15 cellular contexts compared by ENCODE assay signal in the genomic region with DNA sequence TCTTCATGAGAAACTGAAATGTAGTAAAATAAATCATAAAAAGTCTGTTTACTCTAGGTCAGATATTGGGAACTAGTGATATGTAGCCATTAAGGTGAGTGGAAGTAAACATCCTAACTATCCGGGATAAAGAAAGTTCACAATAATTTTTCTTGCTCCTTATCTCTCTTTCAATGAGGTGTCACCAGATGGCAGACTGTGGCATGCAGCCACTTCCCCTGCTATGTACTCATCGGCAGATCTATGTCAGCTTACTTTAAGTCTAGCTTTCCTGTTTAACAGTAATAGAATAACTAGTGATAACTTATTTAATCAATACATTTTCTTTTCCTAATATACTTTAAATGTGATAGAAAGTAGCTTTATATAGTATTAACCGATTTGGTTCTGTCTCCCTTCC.
A peak's percentile ranks its signal among the peaks of the same experiment; 100 is the strongest.
DNase-seq lines count a peak whose midpoint lies in the region; ATAC-seq and TF ChIP-seq lines count a peak whose summit lies in the region.
"Had no signal": no experiment of that assay in that cellular context is flagged by ENCODE, and none has a peak within 500 bp of the region (broad histone marks: within the 10 kb centered on the region; RNA-seq: fewer than 3 reads in every experiment).

No MANE protein-coding gene starts in this region.

- TF ChIP-seq CTCF in mucosa of descending colon (IDR thresholded peaks at IDR 0.05) (no peak), lower lobe of right lung (IDR thresholded peaks at IDR 0.05) (no peak)

- H3K36me3 ChIP-seq in mucosa of descending colon (ENCODE audit: low read depth) (no peaks in the 10 kb centered on the region), lower lobe of right lung (no peaks in the 10 kb centered on the region)
- H3K36me3 ChIP-seq: BLaER1, breast epithelium, esophagus squamous epithelium had no signal

- H3K4me3 ChIP-seq in mucosa of descending colon (no peak overlapping the region), lower lobe of right lung (no peak overlapping the region)
- H3K4me3 ChIP-seq: BLaER1, breast epithelium, esophagus squamous epithelium had no signal

- H3K27ac ChIP-seq in lower lobe of right lung = no peak overlapping the region
- H3K27ac ChIP-seq: BLaER1, breast epithelium, esophagus squamous epithelium had no signal

- intact Hi-C loops in mucosa of descending colon (cut with DNase I, micrococcal nuclease) (no loop called here), lower lobe of right lung (cut with DNase I) (no loop called here)

- peak; percentile 74 for DNase-seq in DMS 273 (lab: John Stamatoyannopoulos, UW; ENCODE audit: unreplicated experiment)
- DNase-seq in MV-4-11 (lab: John Stamatoyannopoulos, UW) = peak; percentile 8
- peak; percentile 42 for DNase-seq in cerebellum (ENCODE audit: low spot score)
- peak in 2 of 3 donors; percentile 33 to 46 for DNase-seq in mucosa of descending colon
- no peak for DNase-seq in lower lobe of right lung
- no peak for DNase-seq in SW480 (ENCODE audit: low spot score)
- DNase-seq in stimulated activated CD4-positive, alpha-beta T cell treated with anti-CD3 and anti-CD28 coated beads, Interleukin-12 subunit alpha, Interleukin-12 subunit beta, amount 100 ng/mL, for 4 hours = no peak
- DNase-seq: activated CD4-positive, alpha-beta T cell treated with anti-CD3 and anti-CD28 coated beads, Interleukin-2, amount 10 ng/mL, durations not matched to agents 7 days and 5 days; esophagus squamous epithelium; NCI-H510A treated with DMSO at 0.1 percent for 48 hours; stimulated activated CD4-positive, alpha-beta T cell treated with anti-CD3 and anti-CD28 coated beads, Interleukin-1b, Interleukin-23, amount 100 ng/mL, for 48 hours had no signal

- H3K9me3 ChIP-seq in mucosa of descending colon (no peaks in the 10 kb centered on the region), lower lobe of right lung (no peaks in the 10 kb centered on the region)
- H3K9me3 ChIP-seq: BLaER1, breast epithelium, esophagus squamous epithelium had no signal

- ATAC-seq in mucosa of descending colon = peak; percentile 58
- no peak for ATAC-seq in lower lobe of right lung
- no peak for ATAC-seq in GM19455 (IDR thresholded peaks at IDR 0.05; ENCODE audit: unreplicated experiment)
- ATAC-seq: stimulated activated memory B cell treated with anti-CD40 and anti-IgM and Interleukin-4, amounts not matched to agents 10 μg/mL and 1 μg/mL and 100 μg/mL, for 72 hours had no signal

- H3K4me1 ChIP-seq in mucosa of descending colon (ENCODE audit: low read depth) (peaks cover 7% of the 10 kb centered on the region), lower lobe of right lung (peaks cover 7% of the 10 kb centered on the region)
- H3K4me1 ChIP-seq: BLaER1, breast epithelium had no signal

- no peaks in the 10 kb centered on the region for H3K27me3 ChIP-seq in lower lobe of right lung (ENCODE audit: low read depth)
- H3K27me3 ChIP-seq: BLaER1, breast epithelium, esophagus squamous epithelium had no signal

Comparison
In these comparisons a context has a peak if more than half of its experiments do, and no peak if none do; other contexts are left out.
1. DNase-seq: peak in DMS 273 (single experiment), MV-4-11 (single experiment), cerebellum (single experiment) and mucosa of descending colon (2 of 3); none in lower lobe of right lung (single experiment), SW480 (single experiment) and stimulated activated CD4-positive, alpha-beta T cell treated with anti-CD3 and anti-CD28 coated beads, Interleukin-12 subunit alpha, Interleukin-12 subunit beta, amount 100 ng/mL, for 4 hours (single experiment).